Comparison of ENCODE assay signal across 8 cellular contexts in the genomic region with DNA sequence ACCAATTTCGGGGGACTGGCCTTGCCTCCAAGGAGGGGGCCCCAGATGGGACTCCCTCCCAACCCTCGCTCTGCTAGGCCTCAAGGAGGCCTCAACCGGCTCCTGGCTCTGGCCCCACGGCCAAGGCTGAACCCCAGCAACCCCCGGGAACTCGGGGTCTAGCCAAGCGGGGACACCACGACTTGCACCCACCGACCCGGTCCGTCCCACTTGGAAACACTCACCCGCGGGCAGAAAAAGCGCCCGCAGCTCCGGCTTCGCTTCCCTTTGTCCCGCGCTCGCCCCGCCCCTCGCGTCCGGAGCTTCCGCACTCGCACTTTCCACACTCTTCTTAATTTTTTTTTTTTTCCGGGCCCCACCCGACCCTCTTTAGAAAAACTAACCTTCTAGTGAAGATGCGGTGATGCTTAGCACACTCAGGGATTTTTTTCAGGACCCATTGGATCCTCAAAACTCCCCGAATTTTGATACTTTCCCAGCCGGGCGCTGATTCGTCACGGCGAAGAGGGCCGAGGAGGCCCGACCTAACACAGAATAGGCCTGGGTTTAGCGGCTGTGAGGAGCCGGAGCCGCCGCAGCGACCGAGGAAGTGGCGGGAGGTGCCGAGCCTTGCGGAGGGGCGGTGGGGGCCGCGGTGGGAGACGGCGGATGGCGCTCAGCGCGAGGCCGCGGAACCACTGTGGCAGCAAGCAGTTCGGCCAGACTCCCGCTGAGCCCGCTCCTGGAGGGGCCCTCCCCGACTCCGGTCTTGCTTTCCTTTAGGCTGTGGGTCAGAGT. TPM values are rescaled to one million over a fixed set of nuclear protein-coding genes. Genes with fewer than 3 reads are reported as not detected.
DNase-seq lines count a peak whose midpoint lies in the region; ATAC-seq and TF ChIP-seq lines count a peak whose summit lies in the region.

A gene (minus strand): TSS at position 270 of the 777 bp plus-strand sequence. CDS start 2,016 bp downstream, outside the sequence.

- ATAC-seq in T-helper 17 cell = peak; percentile 77
- ATAC-seq in upper lobe of left lung (ENCODE audit: low FRiP score in 2 of 2) = peak; percentile 92 to 95

- H3K36me3 ChIP-seq in left ventricle myocardium inferior (peaks cover 26% of the 10 kb centered on the region), upper lobe of left lung (peaks cover 0 to 26% (median 2%) of the 10 kb centered on the region in 4 donors)

- intact Hi-C loops in left ventricle myocardium inferior (cut with micrococcal nuclease) = no loop called here

- H3K4me3 Mint-ChIP-seq in T-helper 17 cell (peak within 1 kb of the TSS; percentile 97), progenitor cell of endocrine pancreas (ENCODE audit: low read depth) (peak within 1 kb of the TSS; percentile 86)

- H3K4me3 ChIP-seq in left ventricle myocardium inferior (peak within 1 kb of the TSS; percentile 96), upper lobe of left lung (peak within 1 kb of the TSS; percentile 65 to 91 (median 82))

- H3K9me3 ChIP-seq in T-helper 17 cell (ENCODE audit: control insufficient read depth, low read length, poor library complexity, severe bottlenecking) = no peaks in the 10 kb centered on the region
- no peaks in the 10 kb centered on the region for H3K9me3 ChIP-seq in left ventricle myocardium inferior (replicated peaks)
- H3K9me3 ChIP-seq in upper lobe of left lung = no peaks in the 10 kb centered on the region

- H3K4me1 Mint-ChIP-seq in T-helper 17 cell (peaks cover 19% of the 10 kb centered on the region), progenitor cell of endocrine pancreas (ENCODE audit: low read depth) (peaks cover 24% of the 10 kb centered on the region)

- POLR2A ChIA-PET in HEK293T (lab: Yijun Ruan, JAX) = interaction anchor here (0.6 to 3.2 kb wide), 19 partner anchors 10 to 894 kb away, joined by 3 to 14 read pairs (median 4); a partner anchor contains a TSS

- H3K9me3 Mint-ChIP-seq in progenitor cell of endocrine pancreas (ENCODE audit: low read depth) = no peaks in the 10 kb centered on the region

- peak within 1 kb of the TSS; percentile 100 for H3K27ac Mint-ChIP-seq in T-helper 17 cell
- H3K27ac Mint-ChIP-seq in progenitor cell of endocrine pancreas = peak within 1 kb of the TSS; percentile 100

- no peak for TF ChIP-seq CTCF in left ventricle myocardium inferior (IDR thresholded peaks at IDR 0.05; ENCODE audit: borderline replicate concordance)
- no peak for TF ChIP-seq CTCF in progenitor cell of endocrine pancreas (IDR thresholded peaks at IDR 0.05; ENCODE audit: unreplicated experiment)
- no peak for TF ChIP-seq CTCF in upper lobe of left lung (IDR thresholded peaks at IDR 0.05)

- H3K27me3 Mint-ChIP-seq in T-helper 17 cell (no peaks in the 10 kb centered on the region), progenitor cell of endocrine pancreas (no peaks in the 10 kb centered on the region)

- H3K27ac ChIP-seq in left ventricle myocardium inferior (replicated peaks) = peak within 1 kb of the TSS; percentile 98
- peak within 1 kb of the TSS; percentile 98 to 100 (median 98) for H3K27ac ChIP-seq in upper lobe of left lung

- WGBS in upper lobe of left lung, 2 donors = 0 to 1% methylated on average over 33 to 61 of the region's 61 CpGs

- DNase-seq in ELR (ENCODE audit: low read depth) (peak; percentile 82), HEK293T (ENCODE audit: extremely low spot score) (peak; percentile 56), NCI-H1092 treated with DMSO at 0.1 percent for 48 hours (lab: John Stamatoyannopoulos, UW) (peak; percentile 83), T-helper 17 cell (peak; percentile 59 to 62 (median 61)), amniotic stem cell (lab: John Stamatoyannopoulos, UW) (peak; percentile 57), left ventricle myocardium inferior (peak; percentile 74), progenitor cell of endocrine pancreas (ENCODE audit: low spot score, unreplicated experiment) (peak; percentile 54), upper lobe of left lung (peak; percentile 65 to 95)

- H3K4me1 ChIP-seq in left ventricle myocardium inferior (peaks cover 60% of the 10 kb centered on the region), upper lobe of left lung (peaks cover 27 to 38% (median 31%) of the 10 kb centered on the region in 4 donors)

- TF ChIP-seq POLR2A in upper lobe of left lung (IDR thresholded peaks at IDR 0.05) = peak in 3 of 4 donors; percentile 26 to 65 (median 48)

- peaks cover 4% of the 10 kb centered on the region for H3K36me3 Mint-ChIP-seq in T-helper 17 cell (ENCODE audit: low read depth)
- peaks cover 14% of the 10 kb centered on the region for H3K36me3 Mint-ChIP-seq in progenitor cell of endocrine pancreas (ENCODE audit: insufficient read depth)

- H3K27me3 ChIP-seq in left ventricle myocardium inferior (ENCODE audit: low read depth) (no peaks in the 10 kb centered on the region), upper lobe of left lung (no peaks in the 10 kb centered on the region)

- CTCF ChIA-PET in HEK293T (lab: Yijun Ruan, JAX) = no interaction called here

- TF ChIP-seq EP300 in upper lobe of left lung (IDR thresholded peaks at IDR 0.05) = no peak

TF ChIP-seq in HEK293T, 16 proteins besides CTCF, POLR2A, EP300 and RAD21:
- TF ChIP-seq NFRKB (IDR thresholded peaks at IDR 0.05) = 0 out of 2 replicates have a peak, but pooled peaks have one; percentile 45
- TF ChIP-seq L3MBTL2 (conservative IDR thresholded peaks at IDR 0.05) = peak; percentile 51; the same call in 1 of the 2 replicates
- no peak for TF ChIP-seq ELF4 (IDR thresholded peaks at IDR 0.05)

RNA-seq across cellular contexts. Expression of the gene that starts here (rescaled TPM):
- total RNA-seq in T-helper 17 cell = 10 to 100 TPM; 60.0 to 77.5 TPM
- total RNA-seq in left ventricle myocardium inferior = 58.6 TPM
- 190 and 195 TPM in 2 replicates for total RNA-seq in progenitor cell of endocrine pancreas
- total RNA-seq in upper lobe of left lung = 10 to 100 TPM; 39.8 to 91.4 (median 65.8) TPM

Comparison
In these comparisons a context has a peak if more than half of its experiments do, and no peak if none do; other contexts are left out.
1. Peak in every context shown above with its lines: DNase-seq, ATAC-seq, H3K4me3 ChIP-seq and H3K27ac ChIP-seq.